ENCODE assay signal across 1 cellular context in genomic region chr22:19058713-19059451, GRCh38.
TF ChIP-seq lines count a peak whose summit lies in the region.

No MANE protein-coding gene starts in this region.

TF ChIP-seq in H1, 55 proteins besides CTCF, POLR2A, EP300 and RAD21:
- no peak for TF ChIP-seq SP1 (IDR thresholded peaks at IDR 0.05; ENCODE audit: low read depth, low read length)
- no peak for TF ChIP-seq YY1 (IDR thresholded peaks at IDR 0.05; ENCODE audit: low read depth, low read length)
- no peak for TF ChIP-seq SRF (IDR thresholded peaks at IDR 0.05; ENCODE audit: low read depth, low read length)
- no peak for TF ChIP-seq EZH2 (IDR thresholded peaks at IDR 0.05; ENCODE audit: low read depth, low read length, severe bottlenecking)
- TF ChIP-seq NRF1 (IDR thresholded peaks at IDR 0.05; ENCODE audit: low read depth, low read length): no peak
- no peak for TF ChIP-seq BACH1 (IDR thresholded peaks at IDR 0.05; ENCODE audit: low read length)
- TF ChIP-seq CTBP2 (IDR thresholded peaks at IDR 0.05; ENCODE audit: borderline replicate concordance, insufficient read depth, insufficient read length, low read length): no peak
